In the genomic region with DNA sequence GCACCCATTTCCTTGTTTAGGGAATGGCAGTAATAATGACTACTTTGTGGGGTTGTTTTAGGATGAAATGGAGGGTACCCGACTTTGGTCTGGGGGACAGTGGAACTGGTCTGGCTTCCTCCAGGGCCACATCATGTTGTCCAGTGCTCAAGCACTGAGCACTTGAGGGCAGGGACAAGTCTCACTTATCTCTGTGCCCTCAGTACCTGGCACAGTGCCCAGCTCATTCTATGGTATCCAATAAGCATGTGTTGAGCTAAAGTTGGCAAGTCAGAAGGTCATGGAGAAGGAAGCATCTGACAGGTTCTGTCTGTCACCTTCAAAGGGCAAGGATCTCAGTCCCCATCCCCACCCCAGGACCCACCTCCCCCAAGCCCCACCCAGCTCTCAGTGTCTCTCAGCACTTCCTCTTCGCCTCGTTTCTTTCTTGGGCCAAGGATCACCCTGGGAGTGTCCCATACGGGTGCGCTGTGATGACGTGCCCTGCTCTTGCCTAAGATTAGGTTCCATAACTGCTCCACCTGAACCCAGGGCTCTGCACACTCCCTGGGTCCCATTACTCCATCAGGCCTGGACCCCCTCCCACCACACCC, we compare ENCODE assay signal across 20 cellular contexts. TPM values are rescaled to one million over a fixed set of nuclear protein-coding genes. Genes with fewer than 3 reads are reported as not detected.
DNase-seq lines count a peak whose midpoint lies in the region; ATAC-seq and TF ChIP-seq lines count a peak whose summit lies in the region.
"Had no signal": no experiment of that assay in that cellular context is flagged by ENCODE, and none has a peak within 500 bp of the region (broad histone marks: within the 10 kb centered on the region; RNA-seq: fewer than 3 reads in every experiment).

No MANE protein-coding gene starts in this region.

- DNase-seq in NCI-H2029 treated with DMSO at 0.1 percent for 48 hours (lab: John Stamatoyannopoulos, UW), result peak; percentile 7
- DNase-seq in NCI-H2029 (lab: John Stamatoyannopoulos, UW), result no peak
- DNase-seq in Peyer's patch, result peak in 2 of 3 donors; percentile 87 to 92
- DNase-seq in left cardiac atrium, result peak; percentile 64
- DNase-seq in smooth muscle cell (lab: John Stamatoyannopoulos, UW; ENCODE audit: unreplicated experiment), result no peak
- no peak for DNase-seq in glutamatergic neuron
- no peak for DNase-seq in brain microvascular endothelial cell
- DNase-seq in amniotic stem cell (lab: John Stamatoyannopoulos, UW), result no peak
- DNase-seq: activated CD4-positive, alpha-beta T cell treated with anti-CD3 and anti-CD28 coated beads for 36 hours; activated CD8-positive, alpha-beta memory T cell treated with anti-CD3 and anti-CD28 coated beads, Interleukin-2, amount 50 U/mL, for 4 hours; aorta; DMS153; foreskin keratinocyte; Karpas-422; NCI-H1417 treated with DMSO at 0.1 percent for 48 hours; NCI-H446; SJCRH30; T-helper 2 cell had no signal

- H3K4me3 ChIP-seq in Peyer's patch, result no peak overlapping the region
- no peak overlapping the region for H3K4me3 ChIP-seq in smooth muscle cell
- no peak overlapping the region for H3K4me3 ChIP-seq in brain microvascular endothelial cell (ENCODE audit: low read depth, low read length)
- H3K4me3 ChIP-seq: SJCRH30, skin epidermis had no signal

- no peaks in the 10 kb centered on the region for H4K20me1 ChIP-seq in smooth muscle cell (ENCODE audit: low read depth)

- no peak overlapping the region for H3K27ac Mint-ChIP-seq in glutamatergic neuron (ENCODE audit: unreplicated experiment)
- H3K27ac Mint-ChIP-seq: activated CD4-positive, alpha-beta T cell treated with anti-CD3 and anti-CD28 coated beads for 36 hours had no signal

- H3K4me1 Mint-ChIP-seq in glutamatergic neuron (ENCODE audit: low read depth, unreplicated experiment), result no peaks in the 10 kb centered on the region
- H3K4me1 Mint-ChIP-seq: activated CD4-positive, alpha-beta T cell treated with anti-CD3 and anti-CD28 coated beads for 36 hours had no signal

- H3K4me1 ChIP-seq in Peyer's patch (peaks cover 0 to 29% (median 4%) of the 10 kb centered on the region in 4 donors), smooth muscle cell (ENCODE audit: low read depth) (peaks cover 3% of the 10 kb centered on the region)

- H3K9me3 Mint-ChIP-seq in glutamatergic neuron (ENCODE audit: unreplicated experiment), result peaks cover 9% of the 10 kb centered on the region

- H3K36me3 ChIP-seq in Peyer's patch (no peaks in the 10 kb centered on the region), smooth muscle cell (ENCODE audit: low read depth) (no peaks in the 10 kb centered on the region), brain microvascular endothelial cell (replicated peaks) (no peaks in the 10 kb centered on the region)
- H3K36me3 ChIP-seq: SJCRH30 had no signal

- in situ Hi-C loops in brain microvascular endothelial cell (cut with HindIII; ENCODE audit: low pct_ligation_motif_present, low sequenced_read_pairs), result no loop called here

- no peaks in the 10 kb centered on the region for H3K27me3 ChIP-seq in Peyer's patch
- H3K27me3 ChIP-seq in smooth muscle cell (ENCODE audit: low read depth), result no peaks in the 10 kb centered on the region
- H3K27me3 ChIP-seq in brain microvascular endothelial cell (replicated peaks), result peaks cover 2% of the 10 kb centered on the region
- H3K27me3 ChIP-seq: SJCRH30 had no signal

- TF ChIP-seq CTCF in Peyer's patch (IDR thresholded peaks at IDR 0.05), result no peak
- no peak for TF ChIP-seq CTCF in smooth muscle cell (IDR thresholded peaks at IDR 0.05; ENCODE audit: borderline replicate concordance, insufficient read depth, poor library complexity, severe bottlenecking)
- TF ChIP-seq CTCF in glutamatergic neuron (IDR thresholded peaks at IDR 0.05; ENCODE audit: partially characterized antibody, unreplicated experiment), result no peak
- TF ChIP-seq CTCF in brain microvascular endothelial cell (IDR thresholded peaks at IDR 0.05; ENCODE audit: low read depth, low read length, missing control alignments), result no peak

- peak; percentile 27 to 71 for ATAC-seq in left cardiac atrium
- ATAC-seq: activated CD4-positive, alpha-beta T cell treated with anti-CD3 and anti-CD28 coated beads for 36 hours; foreskin keratinocyte had no signal

- no peak overlapping the region for H2AFZ ChIP-seq in smooth muscle cell (ENCODE audit: low read depth)

- TF ChIP-seq POLR2A in Peyer's patch (IDR thresholded peaks at IDR 0.05), result peak in 1 of 2 donors; percentile 59

- intact Hi-C loops in left cardiac atrium (cut with DNase I), result no loop called here

- no peaks in the 10 kb centered on the region for H3K9me3 ChIP-seq in Peyer's patch
- H3K9me3 ChIP-seq in smooth muscle cell (replicated peaks; ENCODE audit: low read depth), result no peaks in the 10 kb centered on the region
- H3K9me3 ChIP-seq: SJCRH30 had no signal

- H3K27ac ChIP-seq in Peyer's patch (peak overlapping the region in 3 of 4 donors; percentile 67 to 93 (median 90)), smooth muscle cell (ENCODE audit: low read depth) (no peak overlapping the region), brain microvascular endothelial cell (no peak overlapping the region)
- H3K27ac ChIP-seq: C4-2B, foreskin keratinocyte, SJCRH30, skin epidermis had no signal

- H3K9ac ChIP-seq in smooth muscle cell (ENCODE audit: low read depth), result no peak overlapping the region

- H3F3A ChIP-seq in smooth muscle cell (ENCODE audit: low read depth), result peaks cover 11% of the 10 kb centered on the region

- H3K4me2 ChIP-seq in smooth muscle cell, result peak overlapping the region; percentile 61

- H3K36me3 Mint-ChIP-seq in glutamatergic neuron (ENCODE audit: unreplicated experiment), result no peaks in the 10 kb centered on the region

- H3K27me3 Mint-ChIP-seq in glutamatergic neuron (ENCODE audit: unreplicated experiment), result peaks cover 11% of the 10 kb centered on the region

- no peaks in the 10 kb centered on the region for H3K79me2 ChIP-seq in smooth muscle cell (ENCODE audit: low read depth)

- no peak overlapping the region for H3K4me3 Mint-ChIP-seq in glutamatergic neuron (ENCODE audit: unreplicated experiment)
- H3K4me3 Mint-ChIP-seq: activated CD4-positive, alpha-beta T cell treated with anti-CD3 and anti-CD28 coated beads for 36 hours had no signal

- 95% methylated on average over 4 of the region's 6 CpGs for WGBS in smooth muscle cell (ENCODE audit: low lambda C conversion rate)

RNA-seq across cellular contexts. Expression of a gene that starts 24.3 kb away (rescaled TPM):
- total RNA-seq in Peyer's patch (100 to 1,000 TPM in 3 of 4 donors, 10 to 100 TPM in 1; 80.9 to 326 (median 241) TPM), left cardiac atrium (10 to 100 TPM; 47.9 to 54.9 TPM), smooth muscle cell (58.8 and 58.9 TPM in 2 replicates), glutamatergic neuron (ENCODE audit: unreplicated experiment) (24.0 TPM)
- 42.7 and 60.9 TPM in 2 replicates for polyA plus RNA-seq in smooth muscle cell

RNA-seq across cellular contexts. Expression of a gene that starts 34.3 kb away (rescaled TPM):
- 100 to 1,000 TPM in 3 of 4 donors, 10 to 100 TPM in 1; 75.1 to 193 (median 156) TPM for total RNA-seq in Peyer's patch
- 1 to 10 TPM in 1 of 2 donors, under 1 TPM in 1; 0.74 to 3.1 TPM for total RNA-seq in left cardiac atrium
- total RNA-seq in smooth muscle cell, result 6.5 and 16.5 TPM in 2 replicates
- polyA plus RNA-seq in smooth muscle cell, result 6.4 and 8.0 TPM in 2 replicates
- not detected for total RNA-seq in glutamatergic neuron (ENCODE audit: unreplicated experiment)

Comparison
In these comparisons a context has a peak if more than half of its experiments do, and no peak if none do; other contexts are left out.
1. DNase-seq: peak in NCI-H2029 treated with DMSO at 0.1 percent for 48 hours (single experiment), Peyer's patch (2 of 3) and left cardiac atrium (single experiment); none in NCI-H2029 (single experiment), smooth muscle cell (single experiment), glutamatergic neuron (single experiment), brain microvascular endothelial cell (single experiment) and amniotic stem cell (single experiment).
2. H3K27ac ChIP-seq: peak in Peyer's patch (3 of 4); none in smooth muscle cell (single experiment) and brain microvascular endothelial cell (single experiment).